In the genomic region with DNA sequence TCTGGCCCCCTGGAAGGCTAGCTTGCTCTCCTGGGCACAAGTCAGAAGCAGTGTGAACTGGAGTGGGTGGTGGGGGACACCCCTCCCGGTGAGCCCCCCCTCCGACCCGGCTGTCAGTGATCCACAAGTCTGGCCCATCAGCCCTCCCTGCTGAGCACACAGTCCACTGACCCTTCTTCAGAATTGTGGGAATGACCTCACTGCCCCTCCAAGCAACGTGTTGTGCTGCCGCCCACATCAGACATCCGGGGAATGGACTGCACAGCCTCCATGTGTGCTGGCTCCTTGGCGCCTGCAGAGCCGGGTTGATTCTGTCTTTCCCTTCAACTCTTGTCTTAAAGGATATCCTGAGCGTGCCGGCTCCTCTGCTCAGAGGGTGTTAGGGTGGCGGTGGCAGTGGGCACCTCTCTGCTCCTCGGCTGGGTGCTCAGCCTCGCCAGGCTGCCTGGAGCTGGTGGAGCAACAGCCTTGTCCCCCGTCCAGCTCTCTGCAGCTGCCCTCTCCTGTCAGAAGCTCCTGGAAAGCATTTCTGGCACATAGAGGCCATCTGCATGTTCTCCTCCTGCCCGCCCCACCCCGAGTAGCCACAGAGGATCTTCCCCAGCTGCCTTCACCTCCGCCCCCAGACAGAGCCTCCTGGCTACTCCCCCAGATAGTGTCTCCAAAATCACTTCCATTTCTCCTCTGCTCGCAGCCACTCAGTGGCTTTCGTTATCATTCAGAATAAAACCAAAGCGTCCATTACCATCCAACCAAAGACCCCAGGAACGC, we compare ENCODE assay signal across 13 cellular contexts. TPM values are rescaled to one million over a fixed set of nuclear protein-coding genes. Genes with fewer than 3 reads are reported as not detected.
DNase-seq lines count a peak whose midpoint lies in the region; ATAC-seq, FAIRE-seq and TF ChIP-seq lines count a peak whose summit lies in the region.
"Had no signal": no experiment of that assay in that cellular context is flagged by ENCODE, and none has a peak within 500 bp of the region (broad histone marks: within the 10 kb centered on the region; RNA-seq: fewer than 3 reads in every experiment).

No MANE protein-coding gene starts in this region.

- CTCF ChIA-PET in H1 (lab: Charles Lee; ENCODE audit: partially characterized antibody) = interaction anchor here (0.7 to 2.2 kb wide), 7 partner anchors 19 to 621 kb away, joined by 3 to 5 read pairs (median 3); no protein-coding TSS in a partner anchor

- H3K27ac Mint-ChIP-seq in CD4-positive, CD25-positive, alpha-beta regulatory T cell = peak overlapping the region in 1 of 3 donors; percentile 25

- H3K9me3 Mint-ChIP-seq in CD4-positive, CD25-positive, alpha-beta regulatory T cell = peaks cover 0 to 2% (median 0%) of the 10 kb centered on the region in 7 donors

- H3K23ac ChIP-seq in H1 (ENCODE audit: insufficient read length) (no peak overlapping the region), neuronal stem cell (ENCODE audit: low read depth, low read length, poor library complexity) (no peak overlapping the region)

- TF ChIP-seq EP300 in H1 (IDR thresholded peaks at IDR 0.05; ENCODE audit: borderline replicate concordance in 1 of 2, low read depth in 2 of 2, low read length in 2 of 2) = no peak

- H3K4me1 Mint-ChIP-seq in CD4-positive, CD25-positive, alpha-beta regulatory T cell = peaks cover 0 to 20% (median 8%) of the 10 kb centered on the region in 4 donors

- no peak overlapping the region for H2AK5ac ChIP-seq in H1 (ENCODE audit: low read depth, low read length)
- peak overlapping the region; percentile 82 for H2AK5ac ChIP-seq in neuronal stem cell (ENCODE audit: low read depth, low read length)

- no peak overlapping the region for H3K56ac ChIP-seq in H1 (replicated peaks; ENCODE audit: insufficient read length, low read depth, low read length)

- TF ChIP-seq CTCF in H1 (IDR thresholded peaks at IDR 0.05; ENCODE audit: control extremely low read depth in 1 of 3, insufficient read depth in 1 of 3, low read depth in 1 of 3, low read length in 3 of 3) = no peak
- TF ChIP-seq CTCF in tibial artery (IDR thresholded peaks at IDR 0.05) = no peak

- no peaks in the 10 kb centered on the region for H3K9me3 ChIP-seq in CD4-positive, CD25-positive, alpha-beta regulatory T cell (ENCODE audit: control insufficient read depth in 2 of 2, low read length in 2 of 2)
- H3K9me3 ChIP-seq in H1 (ENCODE audit: insufficient read depth in 2 of 2, low read depth in 1 of 2, low read length in 1 of 2) = no peaks in the 10 kb centered on the region
- H3K9me3 ChIP-seq in neuronal stem cell (replicated peaks in 1 of 2; ENCODE audit: control insufficient read depth in 2 of 2, insufficient read depth in 1 of 2, low read depth in 1 of 2, low read length in 2 of 2) = no peaks in the 10 kb centered on the region
- no peaks in the 10 kb centered on the region for H3K9me3 ChIP-seq in tibial artery
- H3K9me3 ChIP-seq: thoracic aorta had no signal

- peaks cover 40% of the 10 kb centered on the region for H3K27me3 Mint-ChIP-seq in CD4-positive, CD25-positive, alpha-beta regulatory T cell

- no peak for ATAC-seq in CD4-positive, CD25-positive, alpha-beta regulatory T cell (ENCODE audit: low read depth in 2 of 2)
- no peak for ATAC-seq in GM21786 (IDR thresholded peaks at IDR 0.05; ENCODE audit: unreplicated experiment)

- H2AFZ ChIP-seq in H1 (ENCODE audit: low read length) = no peak overlapping the region
- H2AFZ ChIP-seq in neuronal stem cell (ENCODE audit: low read length) = peak overlapping the region; percentile 80
- H2AFZ ChIP-seq: hepatocyte had no signal

- peaks cover 15% of the 10 kb centered on the region for H3K4me1 ChIP-seq in CD4-positive, CD25-positive, alpha-beta regulatory T cell (ENCODE audit: control insufficient read depth, insufficient read depth, low read length, poor library complexity, severe bottlenecking)
- H3K4me1 ChIP-seq in H1 (replicated peaks in 1 of 4; ENCODE audit: control insufficient read depth in 3 of 4, insufficient read depth in 4 of 4, low read length in 3 of 4) (peaks cover 0 to 7% (median 3%) of the 10 kb centered on the region in 4 experiments; a peak in 4 of 7 replicates), neuronal stem cell (ENCODE audit: control insufficient read depth in 2 of 2, insufficient read depth in 1 of 2, low read depth in 1 of 2, low read length in 2 of 2) (peaks cover 11% of the 10 kb centered on the region in 2 donors), tibial artery (peaks cover 5 to 21% (median 19%) of the 10 kb centered on the region in 4 donors)

- H3K14ac ChIP-seq in H1 (ENCODE audit: insufficient read length) (no peak overlapping the region), neuronal stem cell (ENCODE audit: low read length) (no peak overlapping the region)

- POLR2A ChIA-PET in H1 (lab: Charles Lee; ENCODE audit: partially characterized antibody) = interaction anchor here (1.4 to 2.8 kb wide), 3 partner anchors 8 to 25 kb away, joined by 3 to 8 read pairs (median 4); no protein-coding TSS in a partner anchor

- no peaks in the 10 kb centered on the region for H4K20me1 ChIP-seq in H1 (replicated peaks in 1 of 2; ENCODE audit: control insufficient read depth in 1 of 2, insufficient read depth in 2 of 2, low read length in 2 of 2)

- H3K79me2 ChIP-seq in H1 (ENCODE audit: control insufficient read depth in 1 of 2, insufficient read depth in 2 of 2, low read length in 2 of 2) = no peaks in the 10 kb centered on the region
- H3K79me2 ChIP-seq: hepatocyte had no signal

- H3K4me3 Mint-ChIP-seq in CD4-positive, CD25-positive, alpha-beta regulatory T cell = peak overlapping the region; percentile 56 to 86 (median 70)

- 78% methylated on average over 21 of the region's 21 CpGs; no CpG with 5 or more reads in 1 of the 2 experiments for WGBS in H1 (ENCODE audit: extremely low coverage in 1 of 2, insufficient coverage in 1 of 2, insufficient read length in 1 of 2, insufficient replicate concordance in 2 of 2, low coverage in 1 of 2, low lambda C conversion rate in 2 of 2, missing lambda C conversion rate in 1 of 2), 2 experiments
- WGBS in neuronal stem cell (ENCODE audit: extremely low coverage in 2 of 2, insufficient read length in 2 of 2, insufficient replicate concordance in 1 of 2), 2 donors = no CpG with 5 or more reads among the region's 21 CpGs

- H4K91ac ChIP-seq in H1 (replicated peaks; ENCODE audit: insufficient read length, low read length) (no peak overlapping the region), neuronal stem cell (ENCODE audit: low read depth, low read length, poor library complexity) (peak overlapping the region; percentile 32)

- H3K79me1 ChIP-seq in H1 (ENCODE audit: low read depth, low read length) (no peaks in the 10 kb centered on the region), neuronal stem cell (ENCODE audit: low read depth, low read length) (no peaks in the 10 kb centered on the region)

- no peak overlapping the region for H4K5ac ChIP-seq in H1 (ENCODE audit: insufficient read length, low read depth, low read length)

- H3K23me2 ChIP-seq in H1 (ENCODE audit: low read depth, low read length) = peaks cover 8% of the 10 kb centered on the region

- H2BK12ac ChIP-seq in H1 (ENCODE audit: low read depth, low read length) (no peak overlapping the region), neuronal stem cell (ENCODE audit: low read length) (no peak overlapping the region)

- TF ChIP-seq RAD21 in H1 (IDR thresholded peaks at IDR 0.05 in 1 of 2, conservative IDR thresholded peaks at IDR 0.05 in 1 of 2; ENCODE audit: low read depth in 2 of 2, low read length in 2 of 2) = no peak

- no peak overlapping the region for H2BK15ac ChIP-seq in H1 (ENCODE audit: low read length)
- H2BK15ac ChIP-seq in neuronal stem cell (ENCODE audit: low read length) = peak overlapping the region; percentile 62

- peak overlapping the region; percentile 69 for H3K4ac ChIP-seq in H1 (replicated peaks; ENCODE audit: insufficient read length, low read depth, low read length)
- no peak overlapping the region for H3K4ac ChIP-seq in neuronal stem cell (ENCODE audit: low read length)

- FAIRE-seq in H1 (lab: Jason Lieb, UNC) = no peak
- FAIRE-seq: colon had no signal

- H4K8ac ChIP-seq in H1 (ENCODE audit: extremely low read depth, insufficient read depth, low read length) (no peak overlapping the region), neuronal stem cell (ENCODE audit: low read depth, low read length) (no peak overlapping the region)

- DNase-seq in CD4-positive, CD25-positive, alpha-beta regulatory T cell = no peak
- DNase-seq in LHCN-M2 (ENCODE audit: low read depth) = peak; percentile 85
- DNase-seq in H1 (ENCODE audit: low read depth in 1 of 2, low spot score in 2 of 2) = no peak
- DNase-seq in neuronal stem cell (ENCODE audit: low spot score) = no peak
- no peak for DNase-seq in tibial artery
- no peak for DNase-seq in activated CD4-positive, alpha-beta T cell treated with anti-CD3 and anti-CD28 coated beads for 48 hours
- no peak for DNase-seq in NCI-H69 (lab: John Stamatoyannopoulos, UW)
- DNase-seq: DMS 273 treated with DMSO at 0.1 percent for 48 hours, NCI-H2081 treated with DMSO at 0.1 percent for 48 hours had no signal

- no peaks in the 10 kb centered on the region for H3K36me3 Mint-ChIP-seq in CD4-positive, CD25-positive, alpha-beta regulatory T cell

- no peak overlapping the region for H2BK120ac ChIP-seq in H1 (replicated peaks; ENCODE audit: low read depth, low read length)
- H2BK120ac ChIP-seq in neuronal stem cell (ENCODE audit: low read depth, low read length) = no peak overlapping the region

- no peak overlapping the region for H3K4me3 ChIP-seq in CD4-positive, CD25-positive, alpha-beta regulatory T cell (ENCODE audit: low read depth, low read length)
- H3K4me3 ChIP-seq in H1 (ENCODE audit: extremely low read depth in 1 of 4, insufficient read depth in 2 of 4, low read depth in 3 of 4, low read length in 4 of 4) (no peak overlapping the region), neuronal stem cell (ENCODE audit: low read length in 2 of 2) (no peak overlapping the region), tibial artery (no peak overlapping the region)
- H3K4me3 ChIP-seq: hepatocyte had no signal

- no peaks in the 10 kb centered on the region for H3K27me3 ChIP-seq in CD4-positive, CD25-positive, alpha-beta regulatory T cell (ENCODE audit: control insufficient read depth, insufficient read depth, low read length)
- H3K27me3 ChIP-seq in H1 (replicated peaks in 1 of 4; ENCODE audit: control insufficient read depth in 3 of 4, extremely low read depth in 1 of 4, insufficient read depth in 3 of 4, low read length in 3 of 4) (peaks cover 0 to 13% (median 9%) of the 10 kb centered on the region in 4 experiments; a peak in 5 of 7 replicates), neuronal stem cell (ENCODE audit: control insufficient read depth in 3 of 3, insufficient read depth in 3 of 3, low read depth in 1 of 3, low read length in 3 of 3) (peaks cover 0 to 40% (median 0%) of the 10 kb centered on the region in 3 experiments), tibial artery (no peaks in the 10 kb centered on the region)

- no peaks in the 10 kb centered on the region for H3K36me3 ChIP-seq in CD4-positive, CD25-positive, alpha-beta regulatory T cell (ENCODE audit: control insufficient read depth, insufficient read depth, low read length)
- no peaks in the 10 kb centered on the region for H3K36me3 ChIP-seq in H1 (ENCODE audit: control insufficient read depth in 2 of 4, insufficient read depth in 4 of 4, low read length in 3 of 4)
- H3K36me3 ChIP-seq in neuronal stem cell (replicated peaks in 1 of 2; ENCODE audit: control insufficient read depth in 2 of 2, insufficient read depth in 2 of 2, low read length in 2 of 2) = no peaks in the 10 kb centered on the region
- no peaks in the 10 kb centered on the region for H3K36me3 ChIP-seq in tibial artery
- H3K36me3 ChIP-seq: thoracic aorta had no signal

- H3K9ac ChIP-seq in H1 (replicated peaks in 1 of 4; ENCODE audit: extremely low read depth in 1 of 4, low read depth in 3 of 4, low read length in 3 of 4) (no peak overlapping the region), neuronal stem cell (ENCODE audit: low read depth, low read length, poor library complexity) (no peak overlapping the region)

- intact Hi-C loops in tibial artery (cut with DNase I; ENCODE audit: low total_unique reads) = no loop called here

- no peak for TF ChIP-seq POLR2A in H1 (IDR thresholded peaks at IDR 0.05; ENCODE audit: control extremely low read depth in 1 of 2, low read depth in 2 of 2, low read length in 2 of 2)

- no peak overlapping the region for H2BK20ac ChIP-seq in H1 (ENCODE audit: low read length)

- H3K4me2 ChIP-seq in H1 (ENCODE audit: insufficient read depth in 1 of 2, low read depth in 2 of 2, low read length in 2 of 2) (no peak overlapping the region; a peak in 1 of 4 replicates), neuronal stem cell (ENCODE audit: insufficient read depth, low read length, poor library complexity, severe bottlenecking) (no peak overlapping the region)

- H3K27ac ChIP-seq in CD4-positive, CD25-positive, alpha-beta regulatory T cell (ENCODE audit: insufficient read depth, low read length, poor library complexity, severe bottlenecking) = no peak overlapping the region
- H3K27ac ChIP-seq in H1 (ENCODE audit: low read depth, low read length) = no peak overlapping the region
- no peak overlapping the region for H3K27ac ChIP-seq in neuronal stem cell (replicated peaks; ENCODE audit: low read length)
- H3K27ac ChIP-seq in tibial artery = peak overlapping the region in 1 of 2 donors; percentile 99

- no peak overlapping the region for H2BK5ac ChIP-seq in H1 (ENCODE audit: low read depth, low read length)
- H2BK5ac ChIP-seq in neuronal stem cell (ENCODE audit: low read length) = peak overlapping the region; percentile 35

- H3K18ac ChIP-seq in H1 (ENCODE audit: extremely low read depth, low read length) = no peak overlapping the region
- H3K18ac ChIP-seq in neuronal stem cell (ENCODE audit: low read length) = peak overlapping the region; percentile 44

RNA-seq across cellular contexts. Expression of gene NPTX1, which starts 19.8 kb away (rescaled TPM):
- 0.07 TPM for total RNA-seq in CD4-positive, CD25-positive, alpha-beta regulatory T cell
- under 1 TPM in 1 of 4 donors, not detected in 3; 0.22 TPM for polyA plus RNA-seq in CD4-positive, CD25-positive, alpha-beta regulatory T cell
- total RNA-seq in LHCN-M2 (2014; rRNA removed) = 0.45 and 0.80 TPM in 2 replicates
- polyA plus RNA-seq in LHCN-M2 (2012) = 0.35 TPM
- total RNA-seq in H1 (2021; fragmentation: NEBNext Ultra II Directional; extraction: Animal tissue kit (Norgen Biotek cat#: 25700)) = 12.0 and 14.8 TPM in 2 replicates
- 17.9 and 35.0 TPM in 2 replicates for polyA plus RNA-seq in H1 (2011; rRNA removed)
- polyA plus RNA-seq in H1 (2011; cell fraction: cytosol; rRNA removed) = 23.1 TPM
- 54.8 TPM for polyA plus RNA-seq in H1 (2011; cell fraction: nucleus; rRNA removed)
- 10.6 to 21.0 TPM (median 15.1 TPM) in 4 replicates for polyA plus RNA-seq in H1 (2012, experiment 1 of 2)
- 7.3 TPM for polyA plus RNA-seq in H1 (2012, experiment 2 of 2)
- polyA plus RNA-seq in H1 (2013, experiment 1 of 2) = 3.9 TPM
- 3.1 TPM for polyA plus RNA-seq in H1 (2013, experiment 2 of 2)
- 12.1 and 20.6 TPM in 2 replicates for polyA minus RNA-seq in H1 (2011; rRNA and poly(A)+ RNA removed)
- 21.1 TPM for polyA minus RNA-seq in H1 (2011; cell fraction: cytosol; rRNA and poly(A)+ RNA removed)
- polyA minus RNA-seq in H1 (2011; cell fraction: nucleus; rRNA and poly(A)+ RNA removed) = 22.5 TPM
- 0.43 TPM for polyA plus RNA-seq in neuronal stem cell (2013, experiment 1 of 2)
- 0.35 TPM for polyA plus RNA-seq in neuronal stem cell (2013, experiment 2 of 2)

RNA-seq across cellular contexts. Expression of gene ENDOV, which starts 41.7 kb away (rescaled TPM):
- total RNA-seq in CD4-positive, CD25-positive, alpha-beta regulatory T cell = 13.1 TPM
- 1 to 10 TPM; 6.7 to 8.3 (median 7.5) TPM for polyA plus RNA-seq in CD4-positive, CD25-positive, alpha-beta regulatory T cell
- 11.5 and 13.7 TPM in 2 replicates for total RNA-seq in LHCN-M2 (2014; rRNA removed)
- polyA plus RNA-seq in LHCN-M2 (2012) = 17.3 TPM
- 10.5 and 10.6 TPM in 2 replicates for total RNA-seq in H1 (2021; fragmentation: NEBNext Ultra II Directional; extraction: Animal tissue kit (Norgen Biotek cat#: 25700))
- polyA plus RNA-seq in H1 (2011; rRNA removed) = 13.3 and 19.4 TPM in 2 replicates
- polyA plus RNA-seq in H1 (2011; cell fraction: cytosol; rRNA removed) = 17.2 TPM
- polyA plus RNA-seq in H1 (2011; cell fraction: nucleus; rRNA removed) = 39.0 TPM
- 12.9 to 17.5 TPM (median 15.4 TPM) in 4 replicates for polyA plus RNA-seq in H1 (2012, experiment 1 of 2)
- 12.5 TPM for polyA plus RNA-seq in H1 (2012, experiment 2 of 2)
- polyA plus RNA-seq in H1 (2013, experiment 1 of 2) = 10.3 TPM
- polyA plus RNA-seq in H1 (2013, experiment 2 of 2) = 8.8 TPM
- 9.3 and 10.1 TPM in 2 replicates for polyA minus RNA-seq in H1 (2011; rRNA and poly(A)+ RNA removed)
- polyA minus RNA-seq in H1 (2011; cell fraction: cytosol; rRNA and poly(A)+ RNA removed) = 9.8 TPM
- polyA minus RNA-seq in H1 (2011; cell fraction: nucleus; rRNA and poly(A)+ RNA removed) = 13.9 TPM
- 24.9 TPM for polyA plus RNA-seq in neuronal stem cell (2013, experiment 1 of 2)
- 22.9 TPM for polyA plus RNA-seq in neuronal stem cell (2013, experiment 2 of 2)
